Comparison of ENCODE assay signal across 7 cellular contexts in genomic region chr17:73048170-73048569, GRCh38.
"Had no signal": no experiment of that assay in that cellular context is flagged by ENCODE, and none has a peak within 500 bp of the region (broad histone marks: within the 10 kb centered on the region; RNA-seq: fewer than 3 reads in every experiment).

No MANE protein-coding gene starts in this region.

- ATAC-seq: HepG2 had no signal

- FAIRE-seq: HepG2, HTR-8/SVneo had no signal

- H3K4me2 ChIP-seq: KMS-11 had no signal

- H3K9ac ChIP-seq: KMS-11 had no signal

- H3K27ac ChIP-seq: HL-60, KMS-11 had no signal

- DNase-seq: IMR-90, KBM-7, KG1 had no signal
